In genomic region chr21:35046880-35047229, GRCh38 we compare ENCODE assay signal across 8 cellular contexts. TPM values are rescaled to one million over a fixed set of nuclear protein-coding genes. Genes with fewer than 3 reads are reported as not detected.
DNase-seq lines count a peak whose midpoint lies in the region; ATAC-seq and TF ChIP-seq lines count a peak whose summit lies in the region.

No MANE protein-coding gene starts in this region.

- peak in 1 of 5 donors; percentile 33 for DNase-seq in heart left ventricle
- no peak for DNase-seq in Right ventricle myocardium inferior (ENCODE audit: missing footprints)
- DNase-seq in activated naive CD8-positive, alpha-beta T cell treated with anti-CD3 and anti-CD28 coated beads for 36 hours, result no peak
- DNase-seq in left lung, result peak in 1 of 2 donors; percentile 64
- DNase-seq in upper lobe of right lung, result no peak
- DNase-seq in stimulated activated CD4-positive, alpha-beta T cell treated with anti-CD3 and anti-CD28 coated beads, Interleukin-1b, Interleukin-23, amount 100 ng/mL, for 48 hours, result no peak
- DNase-seq in NCI-H187 treated with DMSO at 0.1 percent for 48 hours (lab: John Stamatoyannopoulos, UW), result no peak

- H3K27ac Mint-ChIP-seq in activated naive CD8-positive, alpha-beta T cell treated with anti-CD3 and anti-CD28 coated beads for 36 hours, result peak overlapping the region; percentile 91

- peaks cover 13% of the 10 kb centered on the region for H3K36me3 Mint-ChIP-seq in activated naive CD8-positive, alpha-beta T cell treated with anti-CD3 and anti-CD28 coated beads for 36 hours

- peak in 1 of 4 donors; percentile 44 for ATAC-seq in heart left ventricle
- ATAC-seq in Right ventricle myocardium inferior, result no peak
- ATAC-seq in left lung, result peak; percentile 9
- peak; percentile 1 for ATAC-seq in upper lobe of right lung
- no peak for ATAC-seq in activated CD4-positive, CD25-positive, alpha-beta regulatory T cell treated with anti-CD3 and anti-CD28 coated beads, Interleukin-2, amount 50 U/mL, for 24 hours

- H3K36me3 ChIP-seq in heart left ventricle (no peaks in the 10 kb centered on the region), left lung (no peaks in the 10 kb centered on the region), upper lobe of right lung (no peaks in the 10 kb centered on the region)

- peaks cover 96% of the 10 kb centered on the region for H3K4me1 Mint-ChIP-seq in activated naive CD8-positive, alpha-beta T cell treated with anti-CD3 and anti-CD28 coated beads for 36 hours

- no peaks in the 10 kb centered on the region for H3K9me3 ChIP-seq in heart left ventricle
- H3K9me3 ChIP-seq in left lung, result no peaks in the 10 kb centered on the region
- H3K9me3 ChIP-seq in upper lobe of right lung, result no peaks in the 10 kb centered on the region

- peaks cover 0 to 86% (median 8%) of the 10 kb centered on the region in 12 donors for H3K4me1 ChIP-seq in heart left ventricle
- peaks cover 11 to 71% of the 10 kb centered on the region in 2 donors for H3K4me1 ChIP-seq in left lung
- H3K4me1 ChIP-seq in upper lobe of right lung, result peaks cover 33% of the 10 kb centered on the region

- H3K4me3 Mint-ChIP-seq in activated naive CD8-positive, alpha-beta T cell treated with anti-CD3 and anti-CD28 coated beads for 36 hours, result peak overlapping the region; percentile 92

- H3K4me3 ChIP-seq in heart left ventricle (peak overlapping the region in 8 of 12 donors; percentile 4 to 68 (median 34)), left lung (peak overlapping the region; percentile 12 to 43), upper lobe of right lung (peak overlapping the region; percentile 42)

- TF ChIP-seq CTCF in heart left ventricle (IDR thresholded peaks at IDR 0.05) (no peak), left lung (IDR thresholded peaks at IDR 0.05) (no peak), upper lobe of right lung (IDR thresholded peaks at IDR 0.05) (no peak)

- WGBS in heart left ventricle, 4 donors, result 29 to 48% (median 34%) methylated on average over 8 of the region's 8 CpGs

- H3K27ac ChIP-seq in heart left ventricle, result peak overlapping the region in 5 of 12 donors; percentile 2 to 92 (median 13)
- peak overlapping the region; percentile 79 to 93 for H3K27ac ChIP-seq in left lung
- peak overlapping the region; percentile 71 for H3K27ac ChIP-seq in upper lobe of right lung

- peaks cover 0 to 14% (median 0%) of the 10 kb centered on the region in 9 donors for H3K27me3 ChIP-seq in heart left ventricle
- no peaks in the 10 kb centered on the region for H3K27me3 ChIP-seq in left lung
- no peaks in the 10 kb centered on the region for H3K27me3 ChIP-seq in upper lobe of right lung

- H3K9me3 Mint-ChIP-seq in activated naive CD8-positive, alpha-beta T cell treated with anti-CD3 and anti-CD28 coated beads for 36 hours, result no peaks in the 10 kb centered on the region

- no peak for TF ChIP-seq POLR2A in heart left ventricle (IDR thresholded peaks at IDR 0.05)

- H3K27me3 Mint-ChIP-seq in activated naive CD8-positive, alpha-beta T cell treated with anti-CD3 and anti-CD28 coated beads for 36 hours, result peaks cover 5% of the 10 kb centered on the region

- intact Hi-C loops in heart left ventricle (cut with DNase I), result loop anchor here in 5 of 10 donors (5.0 to 10.0 kb wide), 5 partner anchors 152 to 898 kb away; no protein-coding TSS in a partner anchor
- intact Hi-C loops in Right ventricle myocardium inferior (cut with DNase I), result no loop called here
- intact Hi-C loops in left lung (cut with DNase I), result no loop called here
- intact Hi-C loops in upper lobe of right lung (cut with DNase I), result no loop called here

RNA-seq across cellular contexts. Expression of gene RUNX1, which starts 2.2 kb away (rescaled TPM):
- total RNA-seq in heart left ventricle, result 10 to 100 TPM in 2 of 9 donors, 1 to 10 TPM in 7; 1.5 to 54.5 (median 4.9) TPM
- polyA plus RNA-seq in heart left ventricle, result 1 to 10 TPM in 1 of 2 donors, under 1 TPM in 1; 0.61 to 1.9 TPM
- 1.8 TPM for total RNA-seq in Right ventricle myocardium inferior
- 10 to 100 TPM; 16.6 to 18.0 TPM for total RNA-seq in activated naive CD8-positive, alpha-beta T cell treated with anti-CD3 and anti-CD28 coated beads for 36 hours
- total RNA-seq in left lung, result 10 to 100 TPM; 81.1 to 89.6 TPM
- total RNA-seq in upper lobe of right lung, result 86.9 TPM

Comparison
In these comparisons a context has a peak if more than half of its experiments do, and no peak if none do; other contexts are left out.
1. ATAC-seq: peak in left lung (single experiment) and upper lobe of right lung (single experiment); none in Right ventricle myocardium inferior (single experiment) and activated CD4-positive, CD25-positive, alpha-beta regulatory T cell treated with anti-CD3 and anti-CD28 coated beads, Interleukin-2, amount 50 U/mL, for 24 hours (0 of 2).
2. Peak in every context shown above with its lines, with median percentiles within 50 percentile points of each other: H3K4me3 ChIP-seq.